Comparison of ENCODE assay signal across 1 cellular context in genomic region chr1:32874860-32875793, GRCh38.
TF ChIP-seq lines count a peak whose summit lies in the region.

No MANE protein-coding gene starts in this region.

TF ChIP-seq in GM23338, 12 proteins besides CTCF, POLR2A, EP300 and RAD21 (continued from another document):
- no peak for TF ChIP-seq ETS1 (IDR thresholded peaks at IDR 0.05)
